17 cellular contexts compared by ENCODE assay signal in the genomic region with DNA sequence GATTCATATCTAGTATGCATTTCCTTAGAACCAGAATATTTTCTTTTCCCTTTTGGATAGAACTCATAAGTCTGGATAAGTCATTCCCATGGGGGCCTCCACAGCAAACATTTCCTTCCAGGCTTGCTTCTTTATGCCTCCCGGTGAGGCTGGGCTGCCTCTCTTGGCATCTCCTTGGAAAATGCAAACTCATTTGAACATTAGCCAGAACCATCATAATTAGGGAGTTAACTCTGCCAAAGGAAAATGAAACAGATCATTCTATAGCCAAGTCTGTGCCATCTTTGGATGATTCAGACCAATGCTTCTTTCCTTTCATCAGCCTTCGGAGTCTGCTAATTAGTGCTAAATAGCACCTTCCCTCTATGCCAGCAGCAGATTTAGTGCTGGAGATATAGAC.
"Had no signal": no experiment of that assay in that cellular context is flagged by ENCODE, and none has a peak within 500 bp of the region (broad histone marks: within the 10 kb centered on the region; RNA-seq: fewer than 3 reads in every experiment).

No MANE protein-coding gene starts in this region.

- DNase-seq: activated CD4-positive, alpha-beta memory T cell treated with anti-CD3 and anti-CD28 coated beads, Interleukin-2, amount 10 ng/mL, durations not matched to agents 7 days and 5 days; activated CD4-positive, alpha-beta T cell treated with anti-CD3 and anti-CD28 coated beads, Interleukin-2, amount 10 ng/mL, durations not matched to agents 7 days and 5 days; activated CD8-positive, alpha-beta memory T cell treated with anti-CD3 and anti-CD28 coated beads, Interleukin-2, amount 50 U/mL, for 48 hours; activated gamma-delta T cell; activated naive CD4-positive, alpha-beta T cell treated with anti-CD3 and anti-CD28 coated beads, Interleukin-2, amount 10 ng/mL, durations not matched to agents 7 days and 5 days; activated naive CD8-positive, alpha-beta T cell treated with anti-CD3 and anti-CD28 coated beads, Interleukin-2, amount 10 ng/mL, durations not matched to agents 7 days and 5 days; activated T-cell treated with anti-CD3 and anti-CD28 coated beads, Interleukin-2, amount 50 U/mL, for 24 hours; brain microvascular endothelial cell; left cardiac atrium; mammary epithelial cell; ovary; retina; stimulated activated CD4-positive, alpha-beta T cell treated with anti-CD3 and anti-CD28 coated beads, Interleukin-12 subunit alpha, Interleukin-12 subunit beta, amount 100 ng/mL, for 4 hours; stimulated activated CD4-positive, alpha-beta T cell treated with anti-CD3 and anti-CD28 coated beads, Interleukin-4, amount 100 ng/mL, for 24 hours; T-helper 9 cell; trophoblast cell; WERI-Rb-1 had no signal
